Comparison of ENCODE assay signal across 8 cellular contexts in the genomic region with DNA sequence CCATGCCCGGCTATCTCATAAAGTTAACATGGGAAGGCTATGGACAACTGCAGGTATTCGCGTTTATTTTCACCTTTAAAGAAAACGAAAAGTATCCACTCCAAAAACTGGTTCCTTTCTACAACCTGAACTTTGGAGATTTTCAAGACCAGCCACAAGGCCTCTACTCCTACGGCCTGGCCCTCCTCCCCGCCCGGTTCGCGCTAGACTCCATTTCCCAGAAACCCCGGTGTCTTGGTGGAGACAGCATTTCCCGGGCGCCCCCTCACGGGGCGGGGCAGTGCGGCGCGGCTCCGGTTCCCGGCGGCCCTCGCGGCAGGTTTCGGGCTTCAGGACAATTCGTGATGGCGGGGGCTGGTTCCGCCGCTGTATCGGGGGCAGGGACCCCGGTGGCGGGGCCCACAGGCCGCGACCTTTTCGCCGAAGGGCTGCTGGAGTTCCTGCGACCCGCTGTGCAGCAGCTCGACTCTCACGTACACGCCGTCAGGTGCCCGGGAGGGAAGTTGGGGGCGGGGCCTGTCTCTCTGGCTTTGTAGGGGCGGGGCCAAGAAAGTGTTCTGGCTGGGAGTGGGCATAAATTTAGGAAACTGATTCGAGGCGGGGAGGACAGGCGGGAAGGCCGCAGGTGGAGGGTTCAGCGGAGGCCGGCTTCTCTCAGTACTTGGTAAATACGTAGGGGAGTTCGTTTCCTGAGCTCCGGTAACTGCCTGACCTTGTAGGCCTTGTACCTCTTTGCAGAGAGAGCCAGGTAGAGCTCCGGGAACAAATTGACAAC. TPM values are rescaled to one million over a fixed set of nuclear protein-coding genes. Genes with fewer than 3 reads are reported as not detected.
A peak's percentile ranks its signal among the peaks of the same experiment; 100 is the strongest.
DNase-seq lines count a peak whose midpoint lies in the region; ATAC-seq and TF ChIP-seq lines count a peak whose summit lies in the region.

A gene with protein sequence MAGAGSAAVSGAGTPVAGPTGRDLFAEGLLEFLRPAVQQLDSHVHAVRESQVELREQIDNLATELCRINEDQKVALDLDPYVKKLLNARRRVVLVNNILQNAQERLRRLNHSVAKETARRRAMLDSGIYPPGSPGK (plus strand): TSS at position 304 of the 775 bp plus-strand sequence. CDS start 41 bp downstream, at position 345.

- H3K27me3 ChIP-seq in right atrium auricular region: no peaks in the 10 kb centered on the region
- H3K27me3 ChIP-seq in rectal smooth muscle tissue (ENCODE audit: control insufficient read depth, insufficient read depth, low read length): no peaks in the 10 kb centered on the region
- no peaks in the 10 kb centered on the region for H3K27me3 ChIP-seq in vagina

- ATAC-seq in GM18502 (IDR thresholded peaks at IDR 0.05; ENCODE audit: poor library complexity, unreplicated experiment) (peak; percentile 87), HG02938 (IDR thresholded peaks at IDR 0.05; ENCODE audit: unreplicated experiment) (peak; percentile 92)

- H3K9me3 ChIP-seq in right atrium auricular region (no peaks in the 10 kb centered on the region), vagina (no peaks in the 10 kb centered on the region)

- peak within 1 kb of the TSS; percentile 87 for H3K27ac Mint-ChIP-seq in T-helper 2 cell treated with Interferon-gamma antibody and Interleukin-4, amounts not matched to agents 5 μg/mL and 100 μg/mL, for 36 hours

- H3K36me3 Mint-ChIP-seq in T-helper 2 cell treated with Interferon-gamma antibody and Interleukin-4, amounts not matched to agents 5 μg/mL and 100 μg/mL, for 36 hours (ENCODE audit: low read depth): peaks cover 25% of the 10 kb centered on the region

- H3K4me3 ChIP-seq in right atrium auricular region (peak within 1 kb of the TSS; percentile 72 to 78), rectal smooth muscle tissue (ENCODE audit: low read length) (peak within 1 kb of the TSS; percentile 81), vagina (peak within 1 kb of the TSS; percentile 76 to 78)

- peaks cover 12% of the 10 kb centered on the region for H3K4me1 Mint-ChIP-seq in T-helper 2 cell treated with Interferon-gamma antibody and Interleukin-4, amounts not matched to agents 5 μg/mL and 100 μg/mL, for 36 hours (ENCODE audit: low read depth)

- peaks cover 0 to 13% of the 10 kb centered on the region in 2 donors for H3K4me1 ChIP-seq in right atrium auricular region
- H3K4me1 ChIP-seq in rectal smooth muscle tissue (ENCODE audit: control insufficient read depth, insufficient read depth, low read length): peaks cover 6% of the 10 kb centered on the region
- H3K4me1 ChIP-seq in vagina: peaks cover 12% of the 10 kb centered on the region

- H3K36me3 ChIP-seq in right atrium auricular region: peaks cover 29% of the 10 kb centered on the region
- H3K36me3 ChIP-seq in rectal smooth muscle tissue (ENCODE audit: control insufficient read depth, insufficient read depth, low read length): peaks cover 18% of the 10 kb centered on the region
- H3K36me3 ChIP-seq in vagina: peaks cover 0 to 30% of the 10 kb centered on the region in 2 donors

- DNase-seq in NCI-H187 (lab: John Stamatoyannopoulos, UW) (peak; percentile 93 to 95), anterior cingulate cortex (lab: John Stamatoyannopoulos, UW) (peak; percentile 53 to 93 (median 86)), right atrium auricular region (ENCODE audit: low spot score) (peak; percentile 92), vagina (ENCODE audit: extremely low spot score in 2 of 2) (no peak)
- peak; percentile 92 for DNase-seq in T-helper 2 cell treated with Interferon-gamma antibody and Interleukin-4, amounts not matched to agents 5 μg/mL and 100 μg/mL, for 36 hours (ENCODE audit: low spot score)

- H3K4me3 Mint-ChIP-seq in T-helper 2 cell treated with Interferon-gamma antibody and Interleukin-4, amounts not matched to agents 5 μg/mL and 100 μg/mL, for 36 hours: peak within 1 kb of the TSS; percentile 97

- intact Hi-C loops in vagina (cut with DNase I): no loop called here

- peak within 1 kb of the TSS; percentile 20 for H3K9ac ChIP-seq in rectal smooth muscle tissue (ENCODE audit: low read length)

- no peaks in the 10 kb centered on the region for H3K27me3 Mint-ChIP-seq in T-helper 2 cell treated with Interferon-gamma antibody and Interleukin-4, amounts not matched to agents 5 μg/mL and 100 μg/mL, for 36 hours (ENCODE audit: low read depth)

- peak in 1 of 2 donors; percentile 53 for TF ChIP-seq CTCF in right atrium auricular region (IDR thresholded peaks at IDR 0.05)
- TF ChIP-seq CTCF in vagina (IDR thresholded peaks at IDR 0.05): no peak

- H3K9me3 Mint-ChIP-seq in T-helper 2 cell treated with Interferon-gamma antibody and Interleukin-4, amounts not matched to agents 5 μg/mL and 100 μg/mL, for 36 hours: no peaks in the 10 kb centered on the region

- peak in 1 of 2 donors; percentile 24 for TF ChIP-seq POLR2A in vagina (IDR thresholded peaks at IDR 0.05)

- H3K27ac ChIP-seq in right atrium auricular region (peak within 1 kb of the TSS; percentile 97 to 98), rectal smooth muscle tissue (ENCODE audit: low read depth, low read length) (peak within 1 kb of the TSS; percentile 91), vagina (peak within 1 kb of the TSS; percentile 97)

RNA-seq across cellular contexts. Expression of the gene that starts here (rescaled TPM):
- total RNA-seq in right atrium auricular region (10 to 100 TPM; 60.8 to 84.0 TPM), vagina (43.2 TPM)

Comparison
In these comparisons a context has a peak if more than half of its experiments do, and no peak if none do; other contexts are left out.
1. DNase-seq: peak in NCI-H187 (2 of 2), T-helper 2 cell treated with Interferon-gamma antibody and Interleukin-4, amounts not matched to agents 5 μg/mL and 100 μg/mL, for 36 hours (single experiment), anterior cingulate cortex (58 of 58) and right atrium auricular region (single experiment); none in vagina (0 of 2).
2. Peak in every context shown above with its lines, with median percentiles within 50 percentile points of each other: H3K27ac ChIP-seq and H3K4me3 ChIP-seq.